11 cellular contexts compared by ENCODE assay signal in genomic region chr1:108057536-108057935, GRCh38.
DNase-seq lines count a peak whose midpoint lies in the region; ATAC-seq and TF ChIP-seq lines count a peak whose summit lies in the region.
"Had no signal": no experiment of that assay in that cellular context is flagged by ENCODE, and none has a peak within 500 bp of the region (broad histone marks: within the 10 kb centered on the region; RNA-seq: fewer than 3 reads in every experiment).

No MANE protein-coding gene starts in this region.

- H3K36me3 ChIP-seq in endodermal cell (ENCODE audit: control insufficient read depth, insufficient read depth, low read length): no peaks in the 10 kb centered on the region
- no peaks in the 10 kb centered on the region for H3K36me3 ChIP-seq in mesodermal cell (ENCODE audit: control insufficient read depth, insufficient read depth, low read length)

- peaks cover 10% of the 10 kb centered on the region for H3K9me3 Mint-ChIP-seq in endodermal cell
- peaks cover 5% of the 10 kb centered on the region for H3K9me3 Mint-ChIP-seq in activated naive CD4-positive, alpha-beta T cell treated with anti-CD3 and anti-CD28 coated beads, Interleukin-2, amount 10 ng/mL, durations not matched to agents 7 days and 5 days

- TF ChIP-seq CTCF in endodermal cell (conservative IDR thresholded peaks at IDR 0.05): no peak

- H3K27ac Mint-ChIP-seq in endodermal cell: peak overlapping the region; percentile 83
- H3K27ac Mint-ChIP-seq in activated naive CD4-positive, alpha-beta T cell treated with anti-CD3 and anti-CD28 coated beads, Interleukin-2, amount 10 ng/mL, durations not matched to agents 7 days and 5 days: no peak overlapping the region
- H3K27ac Mint-ChIP-seq: CD8-positive, alpha-beta T cell had no signal

- 20% methylated on average over 2 of the region's 3 CpGs; no CpG with 5 or more reads in 1 of the 2 experiments for WGBS in endodermal cell (ENCODE audit: insufficient coverage in 1 of 2, insufficient read length in 1 of 2), 2 experiments
- whole genome bisulfite sequencing in mesodermal cell (ENCODE audit: insufficient coverage in 2 of 2), 2 experiments: 0 to 31% methylated on average over 1 to 2 of the region's 3 CpGs

- H3K4me1 ChIP-seq in endodermal cell (ENCODE audit: control insufficient read depth, insufficient read depth, low read length) (peaks cover 13% of the 10 kb centered on the region), mesodermal cell (ENCODE audit: control insufficient read depth, insufficient read depth, low read length, poor library complexity, severe bottlenecking) (peaks cover 34% of the 10 kb centered on the region)

- peak; percentile 13 for DNase-seq in DMS153 treated with DMSO at 0.1 percent for 48 hours (lab: John Stamatoyannopoulos, UW; ENCODE audit: unreplicated experiment)
- peak; percentile 37 for DNase-seq in NCI-H226
- peak; percentile 91 for DNase-seq in endodermal cell
- no peak for DNase-seq in NCI-H1092 treated with DMSO at 0.1 percent for 48 hours (lab: John Stamatoyannopoulos, UW)
- no peak for DNase-seq in posterior cingulate gyrus
- DNase-seq in activated naive CD4-positive, alpha-beta T cell treated with anti-CD3 and anti-CD28 coated beads, Interleukin-2, amount 10 ng/mL, durations not matched to agents 7 days and 5 days: no peak
- DNase-seq: activated CD4-positive, alpha-beta T cell treated with anti-CD3 and anti-CD28 coated beads for 1 hour; CD8-positive, alpha-beta T cell; NCI-H524 treated with DMSO at 0.1 percent for 48 hours had no signal

- no peak for ATAC-seq in GM19455 (IDR thresholded peaks at IDR 0.05; ENCODE audit: unreplicated experiment)
- ATAC-seq: CD8-positive, alpha-beta T cell had no signal

- peak overlapping the region; percentile 2 for H3K4me3 ChIP-seq in endodermal cell (ENCODE audit: low read length)
- H3K4me3 ChIP-seq in mesodermal cell (ENCODE audit: extremely low read depth, insufficient read depth, low read length, poor library complexity, severe bottlenecking): no peak overlapping the region

- H3K27ac ChIP-seq in endodermal cell (ENCODE audit: low read depth, low read length): no peak overlapping the region
- peak overlapping the region; percentile 57 for H3K27ac ChIP-seq in mesodermal cell (ENCODE audit: low read depth, low read length, severe bottlenecking)

- no peaks in the 10 kb centered on the region for H3K27me3 Mint-ChIP-seq in endodermal cell (ENCODE audit: insufficient read depth)
- no peaks in the 10 kb centered on the region for H3K27me3 Mint-ChIP-seq in activated naive CD4-positive, alpha-beta T cell treated with anti-CD3 and anti-CD28 coated beads, Interleukin-2, amount 10 ng/mL, durations not matched to agents 7 days and 5 days

- intact Hi-C loops in posterior cingulate gyrus (cut with DNase I): loop anchor here (10.0 kb wide), 1 partner anchor 273 kb away; no protein-coding TSS in a partner anchor

- H3K36me3 Mint-ChIP-seq in endodermal cell (ENCODE audit: low read depth): no peaks in the 10 kb centered on the region
- peaks cover 6% of the 10 kb centered on the region for H3K36me3 Mint-ChIP-seq in activated naive CD4-positive, alpha-beta T cell treated with anti-CD3 and anti-CD28 coated beads, Interleukin-2, amount 10 ng/mL, durations not matched to agents 7 days and 5 days
- H3K36me3 Mint-ChIP-seq: CD8-positive, alpha-beta T cell had no signal

- no peaks in the 10 kb centered on the region for H3K27me3 ChIP-seq in endodermal cell (ENCODE audit: control insufficient read depth, insufficient read depth, low read length, poor library complexity, severe bottlenecking)

- H3K4me1 Mint-ChIP-seq in endodermal cell: peaks cover 26% of the 10 kb centered on the region
- H3K4me1 Mint-ChIP-seq in activated naive CD4-positive, alpha-beta T cell treated with anti-CD3 and anti-CD28 coated beads, Interleukin-2, amount 10 ng/mL, durations not matched to agents 7 days and 5 days: peaks cover 2% of the 10 kb centered on the region

- peaks cover 5% of the 10 kb centered on the region for H3K9me3 ChIP-seq in endodermal cell (ENCODE audit: control insufficient read depth, low read length)
- peaks cover 4% of the 10 kb centered on the region for H3K9me3 ChIP-seq in mesodermal cell (ENCODE audit: control insufficient read depth, low read length)

- CTCF ChIA-PET in activated naive CD4-positive, alpha-beta T cell treated with anti-CD3 and anti-CD28 coated beads, Interleukin-2, amount 10 ng/mL, durations not matched to agents 7 days and 5 days (lab: Charles Lee): interaction anchor here (0.6 kb wide), 1 partner anchor 346 kb away, joined by 4 read pairs; no protein-coding TSS in a partner anchor

- H3K9ac ChIP-seq in endodermal cell (ENCODE audit: extremely low read depth, low read length, poor library complexity, severe bottlenecking): no peak overlapping the region

- H3K4me3 Mint-ChIP-seq in endodermal cell: peak overlapping the region; percentile 16
- no peak overlapping the region for H3K4me3 Mint-ChIP-seq in activated naive CD4-positive, alpha-beta T cell treated with anti-CD3 and anti-CD28 coated beads, Interleukin-2, amount 10 ng/mL, durations not matched to agents 7 days and 5 days
- H3K4me3 Mint-ChIP-seq: CD8-positive, alpha-beta T cell had no signal

Comparison
In these comparisons a context has a peak if more than half of its experiments do, and no peak if none do; other contexts are left out.
1. DNase-seq: peak in DMS153 treated with DMSO at 0.1 percent for 48 hours (single experiment), NCI-H226 (single experiment) and endodermal cell (single experiment); none in NCI-H1092 treated with DMSO at 0.1 percent for 48 hours (single experiment), posterior cingulate gyrus (0 of 10) and activated naive CD4-positive, alpha-beta T cell treated with anti-CD3 and anti-CD28 coated beads, Interleukin-2, amount 10 ng/mL, durations not matched to agents 7 days and 5 days (single experiment).